In the genomic region with DNA sequence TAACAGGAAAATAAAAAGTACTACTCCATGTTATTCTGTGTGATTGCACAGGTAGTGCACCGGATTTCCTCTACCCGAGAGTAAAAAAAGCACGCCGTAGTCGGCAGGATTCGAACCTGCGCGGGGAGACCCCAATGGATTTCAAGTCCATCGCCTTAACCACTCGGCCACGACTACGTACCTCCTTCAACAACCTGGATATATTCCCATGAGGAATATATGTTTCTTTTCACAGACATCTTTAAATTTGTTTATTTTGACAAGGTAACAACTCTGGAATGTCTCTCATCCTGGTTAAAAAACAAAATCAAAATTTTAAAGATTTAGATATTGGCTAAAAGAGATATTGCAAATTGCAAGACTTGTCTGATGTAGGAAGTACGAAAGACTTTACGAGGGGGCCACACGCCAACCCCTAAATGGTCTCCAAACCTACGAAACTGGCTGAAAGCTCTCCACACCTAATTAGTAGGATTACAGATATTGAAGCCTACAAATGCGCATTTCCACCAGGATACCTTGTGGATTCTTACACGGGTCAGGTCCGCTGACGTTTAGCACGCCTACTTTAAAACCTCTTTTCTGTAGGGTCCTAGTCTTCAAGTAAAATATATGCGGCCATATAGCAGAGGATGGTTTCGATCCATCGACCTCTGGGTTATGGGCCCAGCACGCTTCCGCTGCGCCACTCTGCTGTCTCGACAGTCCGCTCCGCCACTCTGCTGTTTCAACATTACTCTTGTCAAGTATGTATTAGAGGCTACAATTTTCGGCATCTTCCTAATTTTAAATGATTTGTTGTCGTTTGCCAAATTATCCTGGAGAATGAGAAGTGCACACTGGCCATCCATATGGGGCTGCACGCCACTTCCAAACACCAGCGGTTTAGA, we compare ENCODE assay signal across 1 cellular context.
TF ChIP-seq lines count a peak whose summit lies in the region.

No MANE protein-coding gene starts in this region.

TF ChIP-seq in GM12878, 131 proteins besides CTCF, POLR2A, EP300 and RAD21 (continues in another document):
- TF ChIP-seq KAT2A (conservative IDR thresholded peaks at IDR 0.05; ENCODE audit: control insufficient read depth, low read depth, low read length) = no peak
- 0 out of 2 replicates have a peak, but pooled peaks have one; percentile 10 for TF ChIP-seq TCF3 (IDR thresholded peaks at IDR 0.05; ENCODE audit: borderline replicate concordance, insufficient read depth, low read depth, low read length)
- no peak for TF ChIP-seq ETV6 (conservative IDR thresholded peaks at IDR 0.05 in 1 of 2, IDR thresholded peaks at IDR 0.05 in 1 of 2; ENCODE audit: borderline replicate concordance in 1 of 2, low read depth in 1 of 2)
- TF ChIP-seq, protein P1, sequence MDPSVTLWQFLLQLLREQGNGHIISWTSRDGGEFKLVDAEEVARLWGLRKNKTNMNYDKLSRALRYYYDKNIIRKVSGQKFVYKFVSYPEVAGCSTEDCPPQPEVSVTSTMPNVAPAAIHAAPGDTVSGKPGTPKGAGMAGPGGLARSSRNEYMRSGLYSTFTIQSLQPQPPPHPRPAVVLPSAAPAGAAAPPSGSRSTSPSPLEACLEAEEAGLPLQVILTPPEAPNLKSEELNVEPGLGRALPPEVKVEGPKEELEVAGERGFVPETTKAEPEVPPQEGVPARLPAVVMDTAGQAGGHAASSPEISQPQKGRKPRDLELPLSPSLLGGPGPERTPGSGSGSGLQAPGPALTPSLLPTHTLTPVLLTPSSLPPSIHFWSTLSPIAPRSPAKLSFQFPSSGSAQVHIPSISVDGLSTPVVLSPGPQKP (IDR thresholded peaks at IDR 0.05; ENCODE audit: low read depth, low read length) = no peak
- TF ChIP-seq ZNF217 (IDR thresholded peaks at IDR 0.05) = peak; percentile 82; the same call in 1 of the 2 replicates
- TF ChIP-seq NR2C2 (IDR thresholded peaks at IDR 0.05; ENCODE audit: borderline replicate concordance, control insufficient read depth, insufficient read length, low read depth) = no peak
- no peak for TF ChIP-seq IRF4 (IDR thresholded peaks at IDR 0.05; ENCODE audit: low read depth, low read length)
- TF ChIP-seq FOS (IDR thresholded peaks at IDR 0.05; ENCODE audit: borderline replicate concordance, extremely low read depth, insufficient read length) = no peak
- TF ChIP-seq CHD2 (IDR thresholded peaks at IDR 0.05; ENCODE audit: borderline replicate concordance, low read depth, low read length) = no peak
- TF ChIP-seq SKIL (IDR thresholded peaks at IDR 0.05; ENCODE audit: low read depth, poor library complexity, severe bottlenecking) = peak; percentile 80
- no peak for TF ChIP-seq IRF3 (IDR thresholded peaks at IDR 0.05)
- TF ChIP-seq STAT1 (conservative IDR thresholded peaks at IDR 0.05) = peak; percentile 95; the same call in 1 of the 2 replicates
- 0 out of 2 replicates have a peak, but pooled peaks have one; percentile 51 for TF ChIP-seq RCOR1 (conservative IDR thresholded peaks at IDR 0.05; ENCODE audit: low read depth, low read length)
- TF ChIP-seq TCF7 (IDR thresholded peaks at IDR 0.05; ENCODE audit: borderline replicate concordance) = peak; percentile 11; the same call in 1 of the 2 replicates
- 0 out of 2 replicates have a peak, but pooled peaks have one; percentile 10 for TF ChIP-seq ZNF592 (IDR thresholded peaks at IDR 0.05)
- TF ChIP-seq, protein P2, sequence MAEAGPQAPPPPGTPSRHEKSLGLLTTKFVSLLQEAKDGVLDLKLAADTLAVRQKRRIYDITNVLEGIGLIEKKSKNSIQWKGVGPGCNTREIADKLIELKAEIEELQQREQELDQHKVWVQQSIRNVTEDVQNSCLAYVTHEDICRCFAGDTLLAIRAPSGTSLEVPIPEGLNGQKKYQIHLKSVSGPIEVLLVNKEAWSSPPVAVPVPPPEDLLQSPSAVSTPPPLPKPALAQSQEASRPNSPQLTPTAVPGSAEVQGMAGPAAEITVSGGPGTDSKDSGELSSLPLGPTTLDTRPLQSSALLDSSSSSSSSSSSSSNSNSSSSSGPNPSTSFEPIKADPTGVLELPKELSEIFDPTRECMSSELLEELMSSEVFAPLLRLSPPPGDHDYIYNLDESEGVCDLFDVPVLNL (IDR thresholded peaks at IDR 0.05; ENCODE audit: low read depth, low read length) = no peak
- TF ChIP-seq SREBF1 (IDR thresholded peaks at IDR 0.05; ENCODE audit: low read length) = no peak
- peak; percentile 59; the same call in 1 of the 2 replicates for TF ChIP-seq LARP7 (IDR thresholded peaks at IDR 0.05)
- 0 out of 2 replicates have a peak, but pooled peaks have one; percentile 41 for TF ChIP-seq MEF2A (IDR thresholded peaks at IDR 0.05; ENCODE audit: insufficient read depth, low read depth, low read length)
- peak; percentile 60 for TF ChIP-seq GABPA (IDR thresholded peaks at IDR 0.05; ENCODE audit: low read depth)
- TF ChIP-seq RFX5 (IDR thresholded peaks at IDR 0.05; ENCODE audit: low read depth, low read length) = no peak
- TF ChIP-seq BACH1 (IDR thresholded peaks at IDR 0.05; ENCODE audit: borderline replicate concordance) = no peak
- TF ChIP-seq TBL1XR1 (IDR thresholded peaks at IDR 0.05; ENCODE audit: low read depth, low read length) = 0 out of 2 replicates have a peak, but pooled peaks have one; percentile 64
- TF ChIP-seq, protein P3, sequence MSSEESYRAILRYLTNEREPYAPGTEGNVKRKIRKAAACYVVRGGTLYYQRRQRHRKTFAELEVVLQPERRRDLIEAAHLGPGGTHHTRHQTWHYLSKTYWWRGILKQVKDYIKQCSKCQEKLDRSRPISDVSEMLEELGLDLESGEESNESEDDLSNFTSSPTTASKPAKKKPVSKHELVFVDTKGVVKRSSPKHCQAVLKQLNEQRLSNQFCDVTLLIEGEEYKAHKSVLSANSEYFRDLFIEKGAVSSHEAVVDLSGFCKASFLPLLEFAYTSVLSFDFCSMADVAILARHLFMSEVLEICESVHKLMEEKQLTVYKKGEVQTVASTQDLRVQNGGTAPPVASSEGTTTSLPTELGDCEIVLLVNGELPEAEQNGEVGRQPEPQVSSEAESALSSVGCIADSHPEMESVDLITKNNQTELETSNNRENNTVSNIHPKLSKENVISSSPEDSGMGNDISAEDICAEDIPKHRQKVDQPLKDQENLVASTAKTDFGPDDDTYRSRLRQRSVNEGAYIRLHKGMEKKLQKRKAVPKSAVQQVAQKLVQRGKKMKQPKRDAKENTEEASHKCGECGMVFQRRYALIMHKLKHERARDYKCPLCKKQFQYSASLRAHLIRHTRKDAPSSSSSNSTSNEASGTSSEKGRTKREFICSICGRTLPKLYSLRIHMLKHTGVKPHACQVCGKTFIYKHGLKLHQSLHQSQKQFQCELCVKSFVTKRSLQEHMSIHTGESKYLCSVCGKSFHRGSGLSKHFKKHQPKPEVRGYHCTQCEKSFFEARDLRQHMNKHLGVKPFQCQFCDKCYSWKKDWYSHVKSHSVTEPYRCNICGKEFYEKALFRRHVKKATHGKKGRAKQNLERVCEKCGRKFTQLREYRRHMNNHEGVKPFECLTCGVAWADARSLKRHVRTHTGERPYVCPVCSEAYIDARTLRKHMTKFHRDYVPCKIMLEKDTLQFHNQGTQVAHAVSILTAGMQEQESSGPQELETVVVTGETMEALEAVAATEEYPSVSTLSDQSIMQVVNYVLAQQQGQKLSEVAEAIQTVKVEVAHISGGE (CRISPR knock-in tag; IDR thresholded peaks at IDR 0.05) = no peak
- TF ChIP-seq POU2F2 (IDR thresholded peaks at IDR 0.05; ENCODE audit: borderline replicate concordance, low read depth, low read length) = no peak
- no peak for TF ChIP-seq BMI1 (IDR thresholded peaks at IDR 0.05; ENCODE audit: borderline replicate concordance)
- peak; percentile 91 for TF ChIP-seq SREBF2 (IDR thresholded peaks at IDR 0.05; ENCODE audit: low read length)
- TF ChIP-seq JUND (IDR thresholded peaks at IDR 0.05; ENCODE audit: low read depth, low read length) = no peak
- TF ChIP-seq CREM (IDR thresholded peaks at IDR 0.05; ENCODE audit: low read depth) = 0 out of 2 replicates have a peak, but pooled peaks have one; percentile 22
- TF ChIP-seq ZNF384 (IDR thresholded peaks at IDR 0.05; ENCODE audit: borderline replicate concordance, low read depth, low read length) = no peak
- TF ChIP-seq ZSCAN29 (IDR thresholded peaks at IDR 0.05) = peak; percentile 99
- 0 out of 2 replicates have a peak, but pooled peaks have one; percentile 5 for TF ChIP-seq MXI1 (IDR thresholded peaks at IDR 0.05; ENCODE audit: low read depth, low read length)
- TF ChIP-seq CEBPZ (IDR thresholded peaks at IDR 0.05; ENCODE audit: low read depth, low read length) = no peak
- TF ChIP-seq SUPT20H (IDR thresholded peaks at IDR 0.05; ENCODE audit: borderline replicate concordance, control insufficient read depth, low read depth, low read length) = no peak
- no peak for TF ChIP-seq SMC3 (IDR thresholded peaks at IDR 0.05; ENCODE audit: borderline replicate concordance, low read length)
